Comparison of ENCODE assay signal across 10 cellular contexts in the genomic region with DNA sequence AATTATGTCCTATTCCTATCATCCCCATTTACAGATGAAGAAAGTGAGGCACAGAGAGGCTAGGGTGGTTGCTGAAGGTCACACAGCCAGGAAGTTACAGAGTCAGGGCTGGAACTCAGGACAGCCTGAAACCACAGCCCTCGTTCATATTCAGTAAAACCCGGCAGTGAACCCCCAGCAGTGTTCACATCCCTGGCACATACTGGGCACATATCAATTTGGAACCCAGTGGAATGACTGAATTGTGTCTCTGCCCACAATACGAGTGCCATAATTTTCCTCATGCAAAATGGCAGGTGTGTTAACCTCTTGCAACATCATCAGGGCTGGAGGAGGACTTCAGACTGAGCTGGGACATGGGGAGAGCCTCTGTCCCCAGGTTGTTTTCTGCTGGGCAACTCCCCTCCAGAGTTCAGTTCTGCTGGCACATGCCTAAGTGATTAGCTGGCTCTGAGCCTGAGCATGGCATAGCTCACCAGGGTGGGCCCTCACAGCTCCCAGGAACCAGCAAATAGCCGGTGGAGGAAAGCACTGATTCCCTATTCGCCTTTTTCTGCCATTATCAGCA. TPM values are rescaled to one million over a fixed set of nuclear protein-coding genes. Genes with fewer than 3 reads are reported as not detected.
A peak's percentile ranks its signal among the peaks of the same experiment; 100 is the strongest.
DNase-seq lines count a peak whose midpoint lies in the region; ATAC-seq, FAIRE-seq and TF ChIP-seq lines count a peak whose summit lies in the region.
"Had no signal": no experiment of that assay in that cellular context is flagged by ENCODE, and none has a peak within 500 bp of the region (broad histone marks: within the 10 kb centered on the region; RNA-seq: fewer than 3 reads in every experiment).

No MANE protein-coding gene starts in this region.

- 55% methylated on average over 5 of the region's 5 CpGs for WGBS in right cardiac atrium
- WGBS in liver, result 56% methylated on average over 5 of the region's 5 CpGs

- ATAC-seq in right cardiac atrium, result no peak
- no peak for ATAC-seq in HG02763 (IDR thresholded peaks at IDR 0.05; ENCODE audit: unreplicated experiment)
- no peak for ATAC-seq in stimulated activated naive CD8-positive, alpha-beta T cell treated with anti-CD3 and anti-CD28 coated beads, Interleukin-15, Interleukin-2, amounts not matched to agents 100 U/mL and 50 U/mL, for 24 hours

- TF ChIP-seq RAD21 in liver (IDR thresholded peaks at IDR 0.05), result no peak

- no peak for DNase-seq in right cardiac atrium
- no peak for DNase-seq in right atrium auricular region (ENCODE audit: low spot score)
- peak; percentile 66 for DNase-seq in urothelium cell line (ENCODE audit: low spot score)
- no peak for DNase-seq in GDM1 (lab: John Stamatoyannopoulos, UW)
- no peak for DNase-seq in stimulated activated naive CD8-positive, alpha-beta T cell treated with anti-CD3 and anti-CD28 coated beads, Interleukin-15, Interleukin-2, amounts not matched to agents 100 U/mL and 50 U/mL, for 24 hours
- DNase-seq: activated CD4-positive, alpha-beta T cell treated with anti-CD3 and anti-CD28 coated beads, Interleukin-2, amount 50 U/mL, for 4 hours; Right ventricle myocardium superior had no signal

- H3K27ac ChIP-seq in right cardiac atrium (ENCODE audit: low read length) (peak overlapping the region; percentile 17), right atrium auricular region (no peak overlapping the region), angular gyrus (ENCODE audit: low read depth, low read length) (peak overlapping the region; percentile 27), liver (ENCODE audit: low read depth in 1 of 2, low read length in 2 of 2) (no peak overlapping the region)

- TF ChIP-seq CTCF in right atrium auricular region (IDR thresholded peaks at IDR 0.05) (no peak), liver (IDR thresholded peaks at IDR 0.05; ENCODE audit: low read depth, low read length, missing input control) (no peak)

- no peak overlapping the region for H3K9ac ChIP-seq in liver (ENCODE audit: low read depth in 1 of 2, low read length in 2 of 2)

- H3K36me3 ChIP-seq in right atrium auricular region (no peaks in the 10 kb centered on the region), liver (ENCODE audit: control insufficient read depth in 4 of 4, insufficient read depth in 3 of 4, low read depth in 1 of 4, low read length in 3 of 4) (no peaks in the 10 kb centered on the region)

- H3K4me3 ChIP-seq in right cardiac atrium (ENCODE audit: low read length) (no peak overlapping the region), right atrium auricular region (no peak overlapping the region), liver (ENCODE audit: low read depth in 1 of 3, low read length in 3 of 3) (no peak overlapping the region)

- H3K9me3 ChIP-seq in right cardiac atrium (ENCODE audit: control insufficient read depth, low read length) (no peaks in the 10 kb centered on the region), right atrium auricular region (no peaks in the 10 kb centered on the region), liver (ENCODE audit: control insufficient read depth in 4 of 4, low read length in 3 of 4) (no peaks in the 10 kb centered on the region)

- H3K27me3 ChIP-seq in right cardiac atrium (ENCODE audit: control insufficient read depth, insufficient read depth) (no peaks in the 10 kb centered on the region), right atrium auricular region (no peaks in the 10 kb centered on the region), liver (ENCODE audit: control insufficient read depth in 4 of 4, insufficient read depth in 4 of 4, low read length in 3 of 4) (no peaks in the 10 kb centered on the region)

- H3K4me1 ChIP-seq in right cardiac atrium (ENCODE audit: control insufficient read depth, insufficient read depth, low read length) (peaks cover 7% of the 10 kb centered on the region), right atrium auricular region (peaks cover 0 to 43% of the 10 kb centered on the region in 2 donors), liver (ENCODE audit: control insufficient read depth in 4 of 4, insufficient read depth in 4 of 4, low read length in 3 of 4) (peaks cover 8 to 41% (median 34%) of the 10 kb centered on the region in 4 donors)

- intact Hi-C loops in right cardiac atrium (cut with DNase I), result loop anchor here in 3 of 4 donors (5.0 to 10.0 kb wide), 2 partner anchors 80 to 143 kb away; no protein-coding TSS in a partner anchor

- FAIRE-seq in urothelium cell line (lab: Jason Lieb, UNC), result no peak

TF ChIP-seq in liver, 16 proteins besides CTCF, POLR2A, EP300 and RAD21:
- TF ChIP-seq HNF4G (IDR thresholded peaks at IDR 0.05) (peak; percentile 66), SP1 (IDR thresholded peaks at IDR 0.05) (peak; percentile 66), EGR1 (IDR thresholded peaks at IDR 0.05; ENCODE audit: low read depth in 2 of 2) (no peak), RXRA (IDR thresholded peaks at IDR 0.05) (peak; percentile 61 to 63), JUND (IDR thresholded peaks at IDR 0.05) (peak in 1 of 2 donors; percentile 4), HNF4A (conservative IDR thresholded peaks at IDR 0.05) (peak; percentile 83), FOXA2 (IDR thresholded peaks at IDR 0.05) (no peak), YY1 (IDR thresholded peaks at IDR 0.05) (peak; percentile 86)
- TF ChIP-seq, protein P1, sequence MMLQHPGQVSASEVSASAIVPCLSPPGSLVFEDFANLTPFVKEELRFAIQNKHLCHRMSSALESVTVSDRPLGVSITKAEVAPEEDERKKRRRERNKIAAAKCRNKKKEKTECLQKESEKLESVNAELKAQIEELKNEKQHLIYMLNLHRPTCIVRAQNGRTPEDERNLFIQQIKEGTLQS (IDR thresholded peaks at IDR 0.05), result no peak
- TF ChIP-seq, protein P2, sequence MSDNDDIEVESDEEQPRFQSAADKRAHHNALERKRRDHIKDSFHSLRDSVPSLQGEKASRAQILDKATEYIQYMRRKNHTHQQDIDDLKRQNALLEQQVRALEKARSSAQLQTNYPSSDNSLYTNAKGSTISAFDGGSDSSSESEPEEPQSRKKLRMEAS (IDR thresholded peaks at IDR 0.05), result peak; percentile 58

RNA-seq across cellular contexts. Expression of a gene that starts 2.1 kb away (rescaled TPM):
- 100 to 1,000 TPM; 156 to 175 (median 160) TPM for total RNA-seq in right cardiac atrium
- 120 TPM for polyA plus RNA-seq in right cardiac atrium
- 100 to 1,000 TPM in 1 of 2 donors, 10 to 100 TPM in 1; 99.5 to 199 TPM for total RNA-seq in right atrium auricular region
- total RNA-seq in liver, result 10 to 100 TPM; 49.2 to 73.2 TPM
- polyA plus RNA-seq in liver, result 10 to 100 TPM; 22.1 to 22.8 TPM

RNA-seq across cellular contexts. Expression of a gene that starts 55.9 kb away (rescaled TPM):
- 10 to 100 TPM; 11.3 to 33.4 (median 13.3) TPM for total RNA-seq in right cardiac atrium
- polyA plus RNA-seq in right cardiac atrium, result 18.2 TPM
- 10 to 100 TPM; 21.7 to 24.1 TPM for total RNA-seq in right atrium auricular region
- total RNA-seq in liver, result 1 to 10 TPM; 2.6 to 5.4 TPM
- 1 to 10 TPM; 1.8 to 2.3 TPM for polyA plus RNA-seq in liver

Comparison
In these comparisons a context has a peak if more than half of its experiments do, and no peak if none do; other contexts are left out.
1. H3K27ac ChIP-seq: peak in right cardiac atrium (single experiment) and angular gyrus (single experiment); none in right atrium auricular region (0 of 2) and liver (0 of 2).